Comparison of ENCODE assay signal across 20 cellular contexts in the genomic region with DNA sequence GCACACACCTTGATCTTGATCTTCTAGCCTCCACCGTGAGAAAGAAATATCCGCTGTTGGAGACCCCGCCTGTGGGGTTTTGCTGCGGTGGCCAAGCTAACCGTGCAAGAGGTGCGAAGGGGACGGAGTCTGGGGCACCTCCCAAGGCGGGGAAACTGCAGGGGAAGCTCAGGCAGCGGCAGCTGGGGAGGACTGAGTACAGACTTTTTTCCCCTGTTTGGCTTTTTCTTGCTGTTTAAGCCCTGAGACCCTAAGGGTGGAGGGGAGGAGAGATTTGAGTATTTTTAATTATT.
"Had no signal": no experiment of that assay in that cellular context is flagged by ENCODE, and none has a peak within 500 bp of the region (broad histone marks: within the 10 kb centered on the region; RNA-seq: fewer than 3 reads in every experiment).

No MANE protein-coding gene starts in this region.

- H3K4me1 ChIP-seq: foreskin keratinocyte, tibial artery, upper lobe of left lung, uterus had no signal

- H3K27me3 Mint-ChIP-seq: stimulated activated naive CD8-positive, alpha-beta T cell treated with anti-CD3 and anti-CD28 coated beads, Interleukin-15, Interleukin-2, amounts not matched to agents 100 ng/mL and 50 ng/mL, for 24 hours had no signal

- H3K27ac Mint-ChIP-seq: endodermal cell; immature natural killer cell; stimulated activated memory B cell treated with anti-CD40 and anti-IgM and Interleukin-4, amounts not matched to agents 10 μg/mL and 1 μg/mL and 100 μg/mL, for 72 hours; stimulated activated naive CD8-positive, alpha-beta T cell treated with anti-CD3 and anti-CD28 coated beads, Interleukin-15, Interleukin-2, amounts not matched to agents 100 ng/mL and 50 ng/mL, for 24 hours had no signal

- H3K4me3 ChIP-seq: coronary artery, mucosa of descending colon, ovary, tibial artery, upper lobe of left lung, uterus had no signal

- H3K4me3 Mint-ChIP-seq: endodermal cell; immature natural killer cell; naive thymus-derived CD8-positive, alpha-beta T cell; stimulated activated memory B cell treated with anti-CD40 and anti-IgM and Interleukin-4, amounts not matched to agents 10 μg/mL and 1 μg/mL and 100 μg/mL, for 72 hours; stimulated activated naive CD8-positive, alpha-beta T cell treated with anti-CD3 and anti-CD28 coated beads, Interleukin-15, Interleukin-2, amounts not matched to agents 100 ng/mL and 50 ng/mL, for 24 hours had no signal

- H3K36me3 Mint-ChIP-seq: immature natural killer cell; naive thymus-derived CD8-positive, alpha-beta T cell; stimulated activated memory B cell treated with anti-CD40 and anti-IgM and Interleukin-4, amounts not matched to agents 10 μg/mL and 1 μg/mL and 100 μg/mL, for 72 hours had no signal

- H3K27ac ChIP-seq: coronary artery, foreskin keratinocyte, ovary, tibial artery, upper lobe of left lung, uterus had no signal

- H3K27me3 ChIP-seq: foreskin keratinocyte, ovary, upper lobe of left lung, uterus had no signal

- ATAC-seq: foreskin keratinocyte; left cardiac atrium; left ventricle myocardium superior; mucosa of descending colon; naive thymus-derived CD8-positive, alpha-beta T cell had no signal

- H3K36me3 ChIP-seq: ovary, tibial artery, upper lobe of left lung, uterus had no signal

- H3K4me1 Mint-ChIP-seq: endodermal cell; immature natural killer cell; naive thymus-derived CD8-positive, alpha-beta T cell; stimulated activated memory B cell treated with anti-CD40 and anti-IgM and Interleukin-4, amounts not matched to agents 10 μg/mL and 1 μg/mL and 100 μg/mL, for 72 hours had no signal

- DNase-seq: effector CD4-positive, alpha-beta T cell; endodermal cell; erythroblast; foreskin keratinocyte; immature natural killer cell; left cardiac atrium; left ventricle myocardium superior; mesendoderm; mucosa of descending colon; nucleus accumbens; right cardiac atrium; stimulated activated CD4-positive, alpha-beta T cell treated with anti-CD3 and anti-CD28 coated beads, Interleukin-4, amount 100 ng/mL, for 24 hours; uterus had no signal

- H3K9me3 Mint-ChIP-seq: immature natural killer cell; stimulated activated naive CD8-positive, alpha-beta T cell treated with anti-CD3 and anti-CD28 coated beads, Interleukin-15, Interleukin-2, amounts not matched to agents 100 ng/mL and 50 ng/mL, for 24 hours had no signal

- H3K9me3 ChIP-seq: mucosa of descending colon, ovary, tibial artery, upper lobe of left lung, uterus had no signal
